In genomic region chr11:113314389-113315301, GRCh38 we compare ENCODE assay signal across 1 cellular context.
A peak's percentile ranks its signal among the peaks of the same experiment; 100 is the strongest.
TF ChIP-seq lines count a peak whose summit lies in the region.

Gene TTC12, plus strand, starts transcription at chr11:113314583. Its CDS starts 1,675 bp downstream, at chr11:113316258.

TF ChIP-seq in HEK293, 187 proteins besides CTCF, POLR2A, EP300 and RAD21 (continued from another document and continues in another):
- no peak for TF ChIP-seq ZNF670 (tag by site-specific recombination; IDR thresholded peaks at IDR 0.05; ENCODE audit: low read depth)
- TF ChIP-seq ZBTB26 (tag by site-specific recombination; optimal IDR thresholded peaks at IDR 0.05): peak; percentile 93
- no peak for TF ChIP-seq ZNF548 (tag by site-specific recombination; IDR thresholded peaks at IDR 0.05)
- no peak for TF ChIP-seq ZNF580 (tag by site-specific recombination; IDR thresholded peaks at IDR 0.05)
- TF ChIP-seq HOXC10 (CRISPR knock-in tag; IDR thresholded peaks at IDR 0.05): no peak
- TF ChIP-seq ZNF311 (tag by site-specific recombination; IDR thresholded peaks at IDR 0.05; ENCODE audit: borderline replicate concordance): no peak
- TF ChIP-seq ZNF449 (tag by site-specific recombination; IDR thresholded peaks at IDR 0.05): peak; percentile 67; the same call in 1 of the 2 replicates
- no peak for TF ChIP-seq ZNF664 (tag by site-specific recombination; IDR thresholded peaks at IDR 0.05)
- TF ChIP-seq ZNF629 (tag by site-specific recombination; IDR thresholded peaks at IDR 0.05): 0 out of 2 replicates have a peak, but pooled peaks have one; percentile 48
- TF ChIP-seq ZFHX2 (tag by site-specific recombination; conservative IDR thresholded peaks at IDR 0.05): no peak; the same call in 1 of the 2 replicates
- TF ChIP-seq KLF1 (tag by site-specific recombination; IDR thresholded peaks at IDR 0.05): no peak
- no peak for TF ChIP-seq ZNF239 (tag by site-specific recombination; IDR thresholded peaks at IDR 0.05)
- TF ChIP-seq ZNF777 (tag by site-specific recombination; IDR thresholded peaks at IDR 0.05; ENCODE audit: borderline replicate concordance): no peak
- TF ChIP-seq ZNF132 (tag by site-specific recombination; IDR thresholded peaks at IDR 0.05; ENCODE audit: borderline replicate concordance): no peak
- no peak; the same call in 1 of the 2 replicates for TF ChIP-seq BCL11B (tag by site-specific recombination; IDR thresholded peaks at IDR 0.05; ENCODE audit: low read depth)
- no peak; the same call in 1 of the 2 replicates for TF ChIP-seq ZNF600 (tag by site-specific recombination; IDR thresholded peaks at IDR 0.05)
- no peak for TF ChIP-seq ZNF19 (tag by site-specific recombination; IDR thresholded peaks at IDR 0.05; ENCODE audit: low read depth)
- TF ChIP-seq ZNF701 (tag by site-specific recombination; IDR thresholded peaks at IDR 0.05): no peak
- no peak for TF ChIP-seq ZSCAN23 (tag by site-specific recombination; IDR thresholded peaks at IDR 0.05)
- TF ChIP-seq ZNF266 (tag by site-specific recombination; IDR thresholded peaks at IDR 0.05; ENCODE audit: low read depth): no peak
- TF ChIP-seq ZNF423 (tag by site-specific recombination; IDR thresholded peaks at IDR 0.05): no peak
- TF ChIP-seq ZNF510 (tag by site-specific recombination; IDR thresholded peaks at IDR 0.05; ENCODE audit: insufficient replicate concordance): no peak
- TF ChIP-seq ZNF549 (tag by site-specific recombination; IDR thresholded peaks at IDR 0.05): no peak
- no peak for TF ChIP-seq REPIN1 (tag by site-specific recombination; IDR thresholded peaks at IDR 0.05; ENCODE audit: low read depth)
- no peak for TF ChIP-seq PRDM2 (tag by site-specific recombination; IDR thresholded peaks at IDR 0.05; ENCODE audit: borderline replicate concordance)
- TF ChIP-seq ZNF624 (tag by site-specific recombination; IDR thresholded peaks at IDR 0.05): no peak
- TF ChIP-seq ZNF645 (tag by site-specific recombination; IDR thresholded peaks at IDR 0.05): no peak
- TF ChIP-seq KLF17 (tag by site-specific recombination; IDR thresholded peaks at IDR 0.05): no peak
- TF ChIP-seq ZSCAN16 (tag by site-specific recombination; IDR thresholded peaks at IDR 0.05): no peak
- no peak for TF ChIP-seq PRDM4 (tag by site-specific recombination; IDR thresholded peaks at IDR 0.05)
- TF ChIP-seq EGR2 (tag by site-specific recombination; IDR thresholded peaks at IDR 0.05; ENCODE audit: low read depth): no peak
- no peak for TF ChIP-seq ZNF660 (tag by site-specific recombination; IDR thresholded peaks at IDR 0.05)
- peak; percentile 9; the same call in 1 of the 2 replicates for TF ChIP-seq PRDM10 (tag by site-specific recombination; IDR thresholded peaks at IDR 0.05)
- no peak for TF ChIP-seq PRDM1 (tag by site-specific recombination; IDR thresholded peaks at IDR 0.05)
- no peak for TF ChIP-seq ZNF184 (tag by site-specific recombination; IDR thresholded peaks at IDR 0.05)
- TF ChIP-seq ZNF843 (tag by site-specific recombination; IDR thresholded peaks at IDR 0.05): no peak
- TF ChIP-seq OVOL3 (tag by site-specific recombination; IDR thresholded peaks at IDR 0.05): no peak
- TF ChIP-seq ZNF558 (tag by site-specific recombination; IDR thresholded peaks at IDR 0.05): no peak
- no peak for TF ChIP-seq ZFP3 (tag by site-specific recombination; IDR thresholded peaks at IDR 0.05; ENCODE audit: low read depth)
- no peak for TF ChIP-seq ZNF18 (tag by site-specific recombination; IDR thresholded peaks at IDR 0.05)
- TF ChIP-seq SETDB1 (IDR thresholded peaks at IDR 0.05; ENCODE audit: insufficient read length, low read length): no peak
- no peak for TF ChIP-seq ZNF26 (tag by site-specific recombination; IDR thresholded peaks at IDR 0.05)
